ENCODE assay signal across 14 cellular contexts in genomic region chr11:72682238-72682872, GRCh38.
"Had no signal": no experiment of that assay in that cellular context is flagged by ENCODE, and none has a peak within 500 bp of the region (broad histone marks: within the 10 kb centered on the region; RNA-seq: fewer than 3 reads in every experiment).

No MANE protein-coding gene starts in this region.

- H3K36me3 Mint-ChIP-seq: type B pancreatic cell had no signal

- H3K27ac Mint-ChIP-seq: activated naive CD4-positive, alpha-beta T cell treated with anti-CD3 and anti-CD28 coated beads, Interleukin-2, amount 10 ng/mL, durations not matched to agents 7 days and 5 days; activated T-helper 2 cell treated with anti-CD3 and anti-CD28 coated beads, Interferon-gamma antibody, Interleukin-2, Interleukin-4, amounts not matched to agents 10 μg/mL and 5 μg/mL and 100 μg/mL, durations not matched to agents 14 hours and 24 hours and 36 hours had no signal

- H3K27ac ChIP-seq: epithelial cell of prostate, SK-N-MC had no signal

- H3K4me3 ChIP-seq: SK-N-MC had no signal

- H3K4me3 Mint-ChIP-seq: activated naive CD4-positive, alpha-beta T cell treated with anti-CD3 and anti-CD28 coated beads, Interleukin-2, amount 10 ng/mL, durations not matched to agents 7 days and 5 days; effector memory CD8-positive, alpha-beta T cell; immature natural killer cell; type B pancreatic cell had no signal

- H3K9me3 Mint-ChIP-seq: activated naive CD4-positive, alpha-beta T cell treated with anti-CD3 and anti-CD28 coated beads, Interleukin-2, amount 10 ng/mL, durations not matched to agents 7 days and 5 days; activated T-helper 2 cell treated with anti-CD3 and anti-CD28 coated beads, Interferon-gamma antibody, Interleukin-2, Interleukin-4, amounts not matched to agents 10 μg/mL and 5 μg/mL and 100 μg/mL, durations not matched to agents 14 hours and 24 hours and 36 hours; central memory CD8-positive, alpha-beta T cell; effector memory CD8-positive, alpha-beta T cell; naive B cell; type B pancreatic cell had no signal

- DNase-seq: activated CD4-positive, alpha-beta T cell treated with anti-CD3 and anti-CD28 coated beads, Interleukin-2, amount 50 U/mL, for 4 hours; activated naive CD4-positive, alpha-beta T cell treated with anti-CD3 and anti-CD28 coated beads, Interleukin-2, amount 10 ng/mL, durations not matched to agents 7 days and 5 days; activated T-cell treated with anti-CD3 and anti-CD28 coated beads for 4 hours; effector memory CD8-positive, alpha-beta T cell; foreskin melanocyte; immature natural killer cell; naive B cell; stimulated activated CD4-positive, alpha-beta T cell treated with anti-CD3 and anti-CD28 coated beads, Interleukin-2, amount 100 ng/mL, for 48 hours; stimulated activated naive CD4-positive, alpha-beta T cell treated with Interleukin-2 at 50 U/mL for 16 hours had no signal
